In the genomic region with DNA sequence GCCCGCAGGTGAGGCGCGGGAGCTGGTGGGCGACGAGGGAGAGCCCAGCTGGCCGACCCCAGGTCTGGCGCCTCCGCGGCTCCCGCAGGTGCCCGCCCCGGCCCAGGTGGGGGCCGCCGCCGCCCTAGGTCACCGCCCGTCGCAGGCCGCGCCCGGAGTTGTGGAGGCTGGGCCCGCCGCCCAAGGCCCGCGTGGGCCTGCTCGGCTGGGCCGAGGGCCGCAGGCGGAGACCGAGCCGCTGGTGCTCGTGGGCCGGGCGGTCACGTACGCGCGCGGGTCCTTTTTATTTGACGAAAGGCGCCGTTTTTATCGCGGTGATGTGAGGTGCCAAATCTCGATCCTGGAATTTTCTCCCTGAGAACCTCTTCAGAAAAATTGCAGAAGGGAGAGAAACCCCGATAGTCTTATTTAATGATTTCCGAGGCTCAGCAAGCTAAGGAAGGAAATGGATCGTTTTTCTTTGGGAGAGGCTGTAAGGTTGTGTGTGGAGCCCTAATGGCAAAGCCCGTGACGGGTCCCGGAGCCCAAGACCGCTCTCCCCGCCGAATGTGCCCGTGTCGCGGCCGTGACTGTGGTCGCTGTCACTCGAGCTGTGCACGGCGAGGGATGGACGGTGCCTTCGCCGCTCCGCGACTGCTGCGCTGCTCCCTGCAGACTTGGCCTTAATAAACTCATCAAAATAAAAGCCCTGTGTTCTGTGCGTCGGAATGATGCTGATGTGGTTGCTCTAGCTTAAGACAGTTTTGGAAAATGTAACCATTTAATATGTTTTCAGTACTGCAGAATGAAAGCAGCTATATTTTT, we compare ENCODE assay signal across 8 cellular contexts. TPM values are rescaled to one million over a fixed set of nuclear protein-coding genes. Genes with fewer than 3 reads are reported as not detected.
DNase-seq lines count a peak whose midpoint lies in the region; ATAC-seq and TF ChIP-seq lines count a peak whose summit lies in the region.

No MANE protein-coding gene starts in this region.

- no peaks in the 10 kb centered on the region for H3K9me3 ChIP-seq in Peyer's patch

- POLR2A ChIA-PET in AG04449 (lab: Yijun Ruan, JAX), result interaction anchor here (1.1 kb wide), 1 partner anchor 328 kb away, joined by 4 read pairs; a partner anchor contains a TSS

- H3K36me3 ChIP-seq in Peyer's patch, result no peaks in the 10 kb centered on the region

- no peaks in the 10 kb centered on the region for H3K27me3 ChIP-seq in Peyer's patch

- intact Hi-C loops in natural killer cell (cut with micrococcal nuclease), result loop anchor here (2.0 to 5.0 kb wide), 3 partner anchors 369 to 531 kb away; a partner anchor contains a TSS

- H3K27me3 Mint-ChIP-seq in natural killer cell (ENCODE audit: low read depth in 2 of 2), result no peaks in the 10 kb centered on the region

- CTCF ChIA-PET in AG04449 (lab: Yijun Ruan, JAX), result interaction anchor here (0.7 to 2.1 kb wide), 3 partner anchors 58 to 329 kb away, joined by 3 to 10 read pairs (median 3); no protein-coding TSS in a partner anchor

- no peaks in the 10 kb centered on the region for H3K9me3 Mint-ChIP-seq in natural killer cell

- peak overlapping the region; percentile 75 to 85 for H3K27ac Mint-ChIP-seq in natural killer cell

- H3K27ac ChIP-seq in Peyer's patch, result peak overlapping the region; percentile 87 to 95 (median 92)
- H3K27ac ChIP-seq in temporal lobe (ENCODE audit: low read depth, low read length), result peak overlapping the region; percentile 66

- H3K4me1 ChIP-seq in Peyer's patch, result peaks cover 0 to 22% (median 3%) of the 10 kb centered on the region in 4 donors

- ATAC-seq in HG03064 (IDR thresholded peaks at IDR 0.05; ENCODE audit: low read depth, unreplicated experiment), result peak; percentile 44
- ATAC-seq in natural killer cell, result peak; percentile 49 to 66 (median 52)

- H3K4me3 Mint-ChIP-seq in natural killer cell, result peak overlapping the region; percentile 92

- H3K4me1 Mint-ChIP-seq in natural killer cell, result peaks cover 21 to 25% of the 10 kb centered on the region in 2 donors

- TF ChIP-seq POLR2A in GM18526 (IDR thresholded peaks at IDR 0.05; ENCODE audit: extremely low read depth, insufficient read length) (peak; percentile 32), Peyer's patch (IDR thresholded peaks at IDR 0.05) (peak in 1 of 2 donors; percentile 15)

- TF ChIP-seq CTCF in AG04449 (IDR thresholded peaks at IDR 0.05; ENCODE audit: insufficient read depth, low read length, missing control alignments), result no peak
- TF ChIP-seq CTCF in Peyer's patch (IDR thresholded peaks at IDR 0.05), result no peak
- TF ChIP-seq CTCF in natural killer cell (IDR thresholded peaks at IDR 0.05), result no peak

- DNase-seq in AG04449 (ENCODE audit: low read depth, low spot score) (no peak), Peyer's patch (peak; percentile 50 to 75 (median 71)), activated gamma-delta T cell treated with Interleukin-2 at 50 U/mL for 16 hours (peak; percentile 25), fibroblast of the conjunctiva (ENCODE audit: low read depth) (peak; percentile 40), natural killer cell (peak; percentile 38)

- H3K36me3 Mint-ChIP-seq in natural killer cell, result no peaks in the 10 kb centered on the region

- H3K4me3 ChIP-seq in AG04449 (ENCODE audit: low read depth, low read length), result peak overlapping the region; percentile 92
- peak overlapping the region; percentile 90 to 98 (median 94) for H3K4me3 ChIP-seq in Peyer's patch

RNA-seq across cellular contexts. Expression of a gene that starts 0.6 kb away (rescaled TPM):
- total RNA-seq in Peyer's patch (10 to 100 TPM; 28.6 to 39.2 (median 33.0) TPM), natural killer cell (10 to 100 TPM; 29.6 to 40.8 (median 38.2) TPM), temporal lobe (94.4 TPM)

RNA-seq across cellular contexts. Expression of a gene that starts 28.4 kb away (rescaled TPM):
- not detected for total RNA-seq in Peyer's patch
- under 1 TPM in 2 of 3 donors, not detected in 1; 0.49 to 0.55 TPM for total RNA-seq in natural killer cell
- 0.25 TPM for total RNA-seq in temporal lobe
